ENCODE assay signal across 15 cellular contexts in genomic region chr14:47919334-47919846, GRCh38.
A peak's percentile ranks its signal among the peaks of the same experiment; 100 is the strongest.
DNase-seq lines count a peak whose midpoint lies in the region; ATAC-seq, FAIRE-seq and TF ChIP-seq lines count a peak whose summit lies in the region.
"Had no signal": no experiment of that assay in that cellular context is flagged by ENCODE, and none has a peak within 500 bp of the region (broad histone marks: within the 10 kb centered on the region; RNA-seq: fewer than 3 reads in every experiment).

No MANE protein-coding gene starts in this region.

- H3K9me2 ChIP-seq in Karpas-422 (replicated peaks; ENCODE audit: insufficient read depth, low read length), result no peaks in the 10 kb centered on the region

- H2BK5ac ChIP-seq in neuronal stem cell (ENCODE audit: low read length), result no peak overlapping the region

- H3K27ac ChIP-seq in Karpas-422 (ENCODE audit: low read length) (no peak overlapping the region), kidney (ENCODE audit: low read depth in 2 of 2, low read length in 2 of 2) (no peak overlapping the region), neuronal stem cell (replicated peaks; ENCODE audit: low read length) (no peak overlapping the region), testis (no peak overlapping the region)
- H3K27ac ChIP-seq: BLaER1 treated with 17β-estradiol and CSF1 and Interleukin-3, amounts not matched to agents 10 nM and 100 nM had no signal

- H3K18ac ChIP-seq in neuronal stem cell (ENCODE audit: low read length), result peak overlapping the region; percentile 8

- H3K4me2 ChIP-seq in Karpas-422 (ENCODE audit: low read depth, low read length, poor library complexity, severe bottlenecking), result no peak overlapping the region
- H3K4me2 ChIP-seq in neuronal stem cell (ENCODE audit: insufficient read depth, low read length, poor library complexity, severe bottlenecking), result no peak overlapping the region
- H3K4me2 ChIP-seq: BLaER1 treated with 17β-estradiol and CSF1 and Interleukin-3, amounts not matched to agents 10 nM and 100 nM had no signal

- H3K4me1 ChIP-seq in Karpas-422 (ENCODE audit: low read length) (no peaks in the 10 kb centered on the region), kidney (ENCODE audit: control insufficient read depth in 1 of 2, insufficient read depth in 1 of 2, low read depth in 1 of 2, low read length in 2 of 2) (no peaks in the 10 kb centered on the region), neuronal stem cell (ENCODE audit: control insufficient read depth in 2 of 2, insufficient read depth in 1 of 2, low read depth in 1 of 2, low read length in 2 of 2) (no peaks in the 10 kb centered on the region), testis (no peaks in the 10 kb centered on the region), mucosa of descending colon (ENCODE audit: low read depth) (no peaks in the 10 kb centered on the region)
- H3K4me1 ChIP-seq: BLaER1 treated with 17β-estradiol and CSF1 and Interleukin-3, amounts not matched to agents 10 nM and 100 nM had no signal

- no peak overlapping the region for H3K4ac ChIP-seq in neuronal stem cell (ENCODE audit: low read length)

- H4K8ac ChIP-seq in neuronal stem cell (ENCODE audit: low read depth, low read length), result no peak overlapping the region

- H3K9me3 ChIP-seq in Karpas-422 (ENCODE audit: low read length), result peaks cover 6% of the 10 kb centered on the region; the same call in 1 of the 2 replicates
- H3K9me3 ChIP-seq in kidney (ENCODE audit: control insufficient read depth in 1 of 2, low read length in 2 of 2), result peaks cover 0 to 3% of the 10 kb centered on the region in 2 donors
- H3K9me3 ChIP-seq in neuronal stem cell (replicated peaks in 1 of 2; ENCODE audit: control insufficient read depth in 2 of 2, insufficient read depth in 1 of 2, low read depth in 1 of 2, low read length in 2 of 2), result no peaks in the 10 kb centered on the region
- H3K9me3 ChIP-seq in testis, result no peaks in the 10 kb centered on the region
- peaks cover 7% of the 10 kb centered on the region for H3K9me3 ChIP-seq in mucosa of descending colon

- TF ChIP-seq CTCF in kidney (IDR thresholded peaks at IDR 0.05; ENCODE audit: borderline replicate concordance, extremely low read depth, insufficient read depth) (no peak), testis (IDR thresholded peaks at IDR 0.05) (no peak), mucosa of descending colon (IDR thresholded peaks at IDR 0.05) (no peak)

- H3K9ac ChIP-seq in Karpas-422 (ENCODE audit: low read length) (no peak overlapping the region), kidney (ENCODE audit: low read length in 2 of 2) (no peak overlapping the region), neuronal stem cell (ENCODE audit: low read depth, low read length, poor library complexity) (no peak overlapping the region)
- H3K9ac ChIP-seq: BLaER1 treated with 17β-estradiol and CSF1 and Interleukin-3, amounts not matched to agents 10 nM and 100 nM had no signal

- no peak overlapping the region for H3K14ac ChIP-seq in neuronal stem cell (ENCODE audit: low read length)

- H3K36me3 ChIP-seq in Karpas-422 (ENCODE audit: insufficient read depth, low read length) (no peaks in the 10 kb centered on the region), kidney (ENCODE audit: control insufficient read depth in 1 of 2, insufficient read depth in 2 of 2, low read length in 2 of 2) (no peaks in the 10 kb centered on the region), neuronal stem cell (replicated peaks in 1 of 2; ENCODE audit: control insufficient read depth in 2 of 2, insufficient read depth in 2 of 2, low read length in 2 of 2) (no peaks in the 10 kb centered on the region), testis (ENCODE audit: low read depth, missing control alignments) (no peaks in the 10 kb centered on the region), mucosa of descending colon (ENCODE audit: low read depth) (no peaks in the 10 kb centered on the region)
- H3K36me3 ChIP-seq: BLaER1 treated with 17β-estradiol and CSF1 and Interleukin-3, amounts not matched to agents 10 nM and 100 nM had no signal

- H2BK12ac ChIP-seq in neuronal stem cell (ENCODE audit: low read length), result no peak overlapping the region

- H3K79me2 ChIP-seq in Karpas-422 (ENCODE audit: low read length), result no peaks in the 10 kb centered on the region

- no peak overlapping the region for H3K23ac ChIP-seq in neuronal stem cell (ENCODE audit: low read depth, low read length, poor library complexity)

- DNase-seq in Karpas-422, result peak; percentile 25
- DNase-seq in kidney, result peak; percentile 47
- DNase-seq in neuronal stem cell (ENCODE audit: low spot score), result no peak
- DNase-seq in testis, result peak; percentile 13
- no peak for DNase-seq in NCI-H446 treated with DMSO at 0.1 percent for 48 hours (lab: John Stamatoyannopoulos, UW)
- DNase-seq in mucosa of descending colon, result no peak
- DNase-seq in NCI-H1105 (lab: John Stamatoyannopoulos, UW), result no peak
- DNase-seq: Calu3; CD8-positive, alpha-beta T cell; DMS79 treated with DMSO at 0.1 percent for 48 hours; GF-D8; H9 had no signal

- no peak overlapping the region for H2BK15ac ChIP-seq in neuronal stem cell (ENCODE audit: low read length)

- FAIRE-seq in kidney (lab: Jason Lieb, UNC), result no peak
- FAIRE-seq: H1, HTR-8/SVneo had no signal

- WGBS in neuronal stem cell (ENCODE audit: extremely low coverage in 2 of 2, insufficient read length in 2 of 2, insufficient replicate concordance in 1 of 2), 2 donors, result no CpG with 5 or more reads among the region's 8 CpGs
- 49 to 75% methylated on average over 6 to 8 of the region's 8 CpGs for WGBS in testis, 2 donors

- intact Hi-C loops in kidney (cut with DNase I) (no loop called here), testis (cut with DNase I; ENCODE audit: low total_unique reads) (no loop called here), mucosa of descending colon (cut with DNase I, micrococcal nuclease) (no loop called here)

- no peaks in the 10 kb centered on the region for H4K20me1 ChIP-seq in Karpas-422 (ENCODE audit: insufficient read depth, low read depth, low read length)
- H4K20me1 ChIP-seq: BLaER1 treated with 17β-estradiol and CSF1 and Interleukin-3, amounts not matched to agents 10 nM and 100 nM had no signal

- no peak for ATAC-seq in mucosa of descending colon
- ATAC-seq: CD8-positive, alpha-beta T cell had no signal

- H3K4me3 ChIP-seq in Karpas-422 (ENCODE audit: low read length) (no peak overlapping the region), kidney (ENCODE audit: low read length in 2 of 2) (no peak overlapping the region), neuronal stem cell (ENCODE audit: low read length in 2 of 2) (no peak overlapping the region), testis (no peak overlapping the region), mucosa of descending colon (no peak overlapping the region)
- H3K4me3 ChIP-seq: BLaER1 treated with 17β-estradiol and CSF1 and Interleukin-3, amounts not matched to agents 10 nM and 100 nM had no signal

- H2AFZ ChIP-seq in Karpas-422 (ENCODE audit: low read length), result no peak overlapping the region
- no peak overlapping the region for H2AFZ ChIP-seq in neuronal stem cell (ENCODE audit: low read length)

- H3K27me3 ChIP-seq in Karpas-422 (ENCODE audit: low read length), result no peaks in the 10 kb centered on the region
- H3K27me3 ChIP-seq in neuronal stem cell (ENCODE audit: control insufficient read depth in 3 of 3, insufficient read depth in 3 of 3, low read depth in 1 of 3, low read length in 3 of 3), result no peaks in the 10 kb centered on the region
- H3K27me3 ChIP-seq in testis, result no peaks in the 10 kb centered on the region
- H3K27me3 ChIP-seq: BLaER1 treated with 17β-estradiol and CSF1 and Interleukin-3, amounts not matched to agents 10 nM and 100 nM had no signal

- no peak overlapping the region for H2AK5ac ChIP-seq in neuronal stem cell (ENCODE audit: low read depth, low read length)

- no peak overlapping the region for H2BK120ac ChIP-seq in neuronal stem cell (ENCODE audit: low read depth, low read length)

- H3K79me1 ChIP-seq in neuronal stem cell (ENCODE audit: low read depth, low read length), result no peaks in the 10 kb centered on the region

- no peak for TF ChIP-seq POLR2A in testis (IDR thresholded peaks at IDR 0.05)

- H4K91ac ChIP-seq in neuronal stem cell (ENCODE audit: low read depth, low read length, poor library complexity), result no peak overlapping the region

Comparison
In these comparisons a context has a peak if more than half of its experiments do, and no peak if none do; other contexts are left out.
1. DNase-seq: peak in Karpas-422 (single experiment), kidney (single experiment) and testis (single experiment); none in neuronal stem cell (single experiment), NCI-H446 treated with DMSO at 0.1 percent for 48 hours (single experiment), mucosa of descending colon (0 of 3) and NCI-H1105 (single experiment).